In the genomic region with DNA sequence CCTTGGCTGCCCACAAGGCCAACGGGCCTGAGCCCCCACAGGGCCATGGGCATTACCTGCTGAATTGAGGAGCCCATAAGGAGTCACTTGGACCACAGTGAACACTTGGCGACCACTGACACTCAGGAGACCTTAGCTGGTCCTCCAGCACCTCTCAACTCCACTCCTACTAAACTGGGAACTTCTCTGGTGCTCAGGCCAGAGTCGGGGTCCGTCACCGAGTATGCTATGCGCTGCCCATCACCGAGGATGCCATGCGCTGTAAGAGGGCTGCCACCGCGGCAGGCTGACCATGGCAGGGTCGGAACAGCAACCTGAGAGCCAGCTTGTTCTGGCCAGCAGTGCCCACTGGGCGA, we compare ENCODE assay signal across 8 cellular contexts. TPM values are rescaled to one million over a fixed set of nuclear protein-coding genes. Genes with fewer than 3 reads are reported as not detected.
DNase-seq lines count a peak whose midpoint lies in the region; ATAC-seq, FAIRE-seq and TF ChIP-seq lines count a peak whose summit lies in the region.

No MANE protein-coding gene starts in this region.

- FAIRE-seq in A549 (lab: Jason Lieb, UNC), result no peak

- peak overlapping the region; percentile 86 for H3K18ac ChIP-seq in IMR-90 (ENCODE audit: low read depth, low read length)

- H3K4ac ChIP-seq in IMR-90 (ENCODE audit: low read depth, low read length), result peak overlapping the region; percentile 98

- CTCF ChIA-PET in A549 (lab: Yijun Ruan, JAX) (interaction anchor here (0.6 to 4.8 kb wide), 7 partner anchors 16 to 123 kb away, joined by 3 to 27 read pairs (median 4); no protein-coding TSS in a partner anchor), IMR-90 (lab: Yijun Ruan, JAX) (no interaction called here)

- H2BK5ac ChIP-seq in IMR-90 (ENCODE audit: low read depth, low read length, poor library complexity, severe bottlenecking), result peak overlapping the region; percentile 94

- peaks cover 56% of the 10 kb centered on the region for H3K4me1 ChIP-seq in A549
- peaks cover 39% of the 10 kb centered on the region for H3K4me1 ChIP-seq in IMR-90 (ENCODE audit: control insufficient read depth, insufficient read depth, low read length)
- peaks cover 19 to 24% of the 10 kb centered on the region in 2 donors for H3K4me1 ChIP-seq in breast epithelium
- H3K4me1 ChIP-seq in mucosa of rectum (ENCODE audit: control insufficient read depth in 2 of 2, insufficient read depth in 2 of 2, low read length in 2 of 2), result peaks cover 55 to 57% of the 10 kb centered on the region in 2 donors

- peaks cover 34% of the 10 kb centered on the region for H3K9me1 ChIP-seq in IMR-90 (ENCODE audit: insufficient read depth, low read length)

- H3K79me1 ChIP-seq in IMR-90 (ENCODE audit: low read depth in 1 of 2, low read length in 2 of 2), result peaks cover 11 to 54% of the 10 kb centered on the region in 2 experiments

- ATAC-seq in A549, result peak; percentile 3 to 5
- no peak for ATAC-seq in IMR-90 (ENCODE audit: low read depth)
- no peak for ATAC-seq in HG03460 (IDR thresholded peaks at IDR 0.05; ENCODE audit: unreplicated experiment)

- H3K36me3 ChIP-seq in IMR-90 (ENCODE audit: control insufficient read depth, insufficient read depth, low read length) (peaks cover 31% of the 10 kb centered on the region), breast epithelium (peaks cover 13% of the 10 kb centered on the region), mucosa of rectum (ENCODE audit: control insufficient read depth in 2 of 2, insufficient read depth in 2 of 2, low read length in 2 of 2) (peaks cover 22 to 28% of the 10 kb centered on the region in 2 donors)

- WGBS in A549 (ENCODE audit: missing lambda C conversion rate), result 21% methylated on average over 3 of the region's 12 CpGs
- WGBS in IMR-90 (ENCODE audit: extremely low coverage in 2 of 2, insufficient read length in 1 of 2), 2 experiments, result 71% methylated on average over 9 of the region's 12 CpGs; no CpG with 5 or more reads in 1 of the 2 experiments

- H3K9me3 ChIP-seq in A549 (no peaks in the 10 kb centered on the region), IMR-90 (ENCODE audit: control insufficient read depth, insufficient read depth, low read length) (no peaks in the 10 kb centered on the region), breast epithelium (no peaks in the 10 kb centered on the region), mucosa of rectum (ENCODE audit: control insufficient read depth in 2 of 2, low read length in 2 of 2) (no peaks in the 10 kb centered on the region)

- peak overlapping the region; percentile 92 for H3K23ac ChIP-seq in IMR-90 (ENCODE audit: low read depth, low read length)

- intact Hi-C loops in IMR-90 (cut with micrococcal nuclease), result loop anchor here (5.0 kb wide), 1 partner anchor 198 kb away; a partner anchor contains a TSS
- intact Hi-C loops in breast epithelium (cut with DNase I; ENCODE audit: low total_unique reads), result no loop called here
- intact Hi-C loops in posterior vena cava (cut with DNase I), result loop anchor here in 1 of 2 donors (2.0 kb wide), 1 partner anchor 13 kb away; a partner anchor contains a TSS

- peak overlapping the region; percentile 96 for H2AK9ac ChIP-seq in IMR-90 (replicated peaks; ENCODE audit: low read depth, low read length, poor library complexity)

- peak overlapping the region; percentile 95 to 98 for H3K27ac ChIP-seq in A549
- peak overlapping the region; percentile 99 for H3K27ac ChIP-seq in IMR-90 (ENCODE audit: insufficient read depth, low read length)
- H3K27ac ChIP-seq in breast epithelium, result peak overlapping the region; percentile 99 to 100
- H3K27ac ChIP-seq in mucosa of rectum (ENCODE audit: low read depth in 2 of 2, low read length in 2 of 2), result peak overlapping the region; percentile 98 to 99

- H3K56ac ChIP-seq in IMR-90 (ENCODE audit: extremely low read depth, insufficient read depth, low read length), result peak overlapping the region; percentile 80; the same call in 1 of the 2 replicates

- peak overlapping the region; percentile 82 to 89 for H4K8ac ChIP-seq in IMR-90 (ENCODE audit: low read depth in 2 of 2, low read length in 2 of 2)

- TF ChIP-seq EP300 in A549 (IDR thresholded peaks at IDR 0.05), result no peak

- H3K4me2 ChIP-seq in A549, result peak overlapping the region; percentile 96
- peak overlapping the region; percentile 89 for H3K4me2 ChIP-seq in IMR-90 (ENCODE audit: low read depth, low read length)

- TF ChIP-seq RAD21 in A549 (conservative IDR thresholded peaks at IDR 0.05 in 1 of 2, IDR thresholded peaks at IDR 0.05 in 1 of 2), result no peak
- TF ChIP-seq RAD21 in IMR-90 (IDR thresholded peaks at IDR 0.05; ENCODE audit: low read length), result no peak

- no TSS peak for BruUV-seq in IMR-90 (replicated peaks; lab: Mats Ljungman, UMichigan)

- H3K14ac ChIP-seq in IMR-90 (replicated peaks; ENCODE audit: low read depth, low read length), result peak overlapping the region; percentile 94

- H4K20me1 ChIP-seq in IMR-90 (ENCODE audit: insufficient read depth, low read length), result peaks cover 44% of the 10 kb centered on the region

- peak overlapping the region; percentile 48 for H3K9ac ChIP-seq in IMR-90 (ENCODE audit: low read depth, low read length)
- peak overlapping the region; percentile 74 to 98 for H3K9ac ChIP-seq in mucosa of rectum (ENCODE audit: low read depth in 1 of 2, low read length in 2 of 2)

- H2BK20ac ChIP-seq in IMR-90 (ENCODE audit: low read depth, low read length), result peak overlapping the region; percentile 94

- H3K4me3 ChIP-seq in A549 (peak overlapping the region; percentile 81), IMR-90 (ENCODE audit: insufficient read depth, low read depth, low read length) (peak overlapping the region; percentile 38), breast epithelium (peak overlapping the region; percentile 94 to 100 (median 100)), mucosa of rectum (ENCODE audit: low read length in 2 of 2) (peak overlapping the region; percentile 75 to 87)

- H2BK15ac ChIP-seq in IMR-90 (ENCODE audit: low read depth, low read length), result peak overlapping the region; percentile 27; the same call in 2 of the 3 replicates

- H4K5ac ChIP-seq in IMR-90 (ENCODE audit: low read depth, low read length), result peak overlapping the region; percentile 84

- peak overlapping the region; percentile 89 for H2AFZ ChIP-seq in IMR-90 (replicated peaks; ENCODE audit: low read length, poor library complexity)

- POLR2A ChIA-PET in A549 (lab: Yijun Ruan, JAX) (interaction anchor here (0.7 to 2.3 kb wide), 14 partner anchors 9 to 269 kb away, joined by 3 to 20 read pairs (median 6); a partner anchor contains a TSS), IMR-90 (lab: Charles Lee; ENCODE audit: unreplicated experiment) (interaction anchor here (0.6 to 1.0 kb wide), 2 partner anchors 65 to 78 kb away, joined by 4 read pairs; no protein-coding TSS in a partner anchor)

- DNase-seq in A549 (ENCODE audit: low read depth in 1 of 2, low spot score in 1 of 2), result peak in 1 of 2 experiments; percentile 60
- no peak for DNase-seq in IMR-90
- DNase-seq in breast epithelium (ENCODE audit: low spot score in 2 of 2), result no peak
- no peak for DNase-seq in posterior vena cava (ENCODE audit: low spot score)
- no peak for DNase-seq in SKM-1 treated with dmso at 0.1 percent for 144 hours (lab: John Stamatoyannopoulos, UW; ENCODE audit: unreplicated experiment)
- no peak for DNase-seq in dermis blood vessel endothelial cell

- no peaks in the 10 kb centered on the region for H3K27me3 ChIP-seq in IMR-90 (ENCODE audit: control insufficient read depth, insufficient read depth, low read length)
- no peaks in the 10 kb centered on the region for H3K27me3 ChIP-seq in breast epithelium
- H3K27me3 ChIP-seq in mucosa of rectum (ENCODE audit: control insufficient read depth in 2 of 2, insufficient read depth in 2 of 2, low read length in 2 of 2), result no peaks in the 10 kb centered on the region

- in situ Hi-C loops in IMR-90 (cut with MboI; ENCODE audit: low sequenced_read_pairs), result no loop called here

- peak overlapping the region; percentile 93 for H4K91ac ChIP-seq in IMR-90 (ENCODE audit: insufficient read depth, low read depth, low read length)

- dilution Hi-C loops in IMR-90 (cut with HindIII; ENCODE audit: low sequenced_read_pairs, unreplicated experiment), result no loop called here

- H2BK120ac ChIP-seq in IMR-90 (ENCODE audit: low read depth, low read length), result peak overlapping the region; percentile 98

- H2AK5ac ChIP-seq in IMR-90 (ENCODE audit: low read depth, low read length), result peak overlapping the region; percentile 98

- TF ChIP-seq CTCF in A549 (IDR thresholded peaks at IDR 0.05), result no peak
- TF ChIP-seq CTCF in IMR-90 (conservative IDR thresholded peaks at IDR 0.05; ENCODE audit: low read depth, low read length), result no peak
- TF ChIP-seq CTCF in breast epithelium (IDR thresholded peaks at IDR 0.05), result no peak

- no peak for TF ChIP-seq POLR2A in A549 (IDR thresholded peaks at IDR 0.05; ENCODE audit: low read length)
- TF ChIP-seq POLR2A in IMR-90 (IDR thresholded peaks at IDR 0.05; ENCODE audit: low read depth, low read length), result no peak
- no peak for TF ChIP-seq POLR2A in breast epithelium (IDR thresholded peaks at IDR 0.05)

RNA-seq across cellular contexts. Expression of a gene that starts 0.6 kb away (rescaled TPM):
- 362 and 415 TPM in 2 replicates for polyA plus RNA-seq in A549 (2011; rRNA removed)
- polyA plus RNA-seq in A549 (2012; cell fraction: cytosol; rRNA removed), result 377 and 435 TPM in 2 replicates
- 848 and 893 TPM in 2 replicates for polyA plus RNA-seq in A549 (2012; cell fraction: nucleus; rRNA removed)
- 529 to 625 TPM (median 606 TPM) in 3 replicates for polyA plus RNA-seq in A549 (2017; fragmentation: RNase III; extraction: RNeasy Plus Mini Kit Qiagen cat#74134 plus additional on column Dnase treatment)
- polyA minus RNA-seq in A549 (2011; rRNA and poly(A)+ RNA removed), result 233 and 259 TPM in 2 replicates
- total RNA-seq in IMR-90 (2012; rRNA removed), result 168 and 184 TPM in 2 replicates
- polyA plus RNA-seq in IMR-90 (2012; rRNA removed), result 152 and 201 TPM in 2 replicates
- polyA plus RNA-seq in IMR-90 (2012; cell fraction: cytosol; rRNA removed), result 153 and 219 TPM in 2 replicates
- polyA plus RNA-seq in IMR-90 (2012; cell fraction: nucleus; rRNA removed; ENCODE audit: low replicate concordance), result 377 and 407 TPM in 2 replicates
- total RNA-seq in breast epithelium, result 100 to 1,000 TPM; 407 to 695 (median 462) TPM
- total RNA-seq in posterior vena cava, result 100 to 1,000 TPM; 245 to 333 TPM
- 644 and 1,006 TPM in 2 replicates for total RNA-seq in dermis blood vessel endothelial cell

RNA-seq across cellular contexts. Expression of a gene that starts 13.4 kb away (rescaled TPM):
- polyA plus RNA-seq in A549 (2011; rRNA removed) (57.4 and 110 TPM in 2 replicates), A549 (2017; fragmentation: RNase III; extraction: RNeasy Plus Mini Kit Qiagen cat#74134 plus additional on column Dnase treatment) (153 to 166 TPM (median 153 TPM) in 3 replicates), IMR-90 (2012; rRNA removed) (155 and 164 TPM in 2 replicates)
- polyA plus RNA-seq in A549 (2012; cell fraction: cytosol; rRNA removed), result 145 and 194 TPM in 2 replicates
- 436 and 532 TPM in 2 replicates for polyA plus RNA-seq in A549 (2012; cell fraction: nucleus; rRNA removed)
- polyA minus RNA-seq in A549 (2011; rRNA and poly(A)+ RNA removed), result 132 and 144 TPM in 2 replicates
- total RNA-seq in IMR-90 (2012; rRNA removed) (53.9 and 73.7 TPM in 2 replicates), breast epithelium (10 to 100 TPM; 43.0 to 73.7 (median 54.6) TPM), posterior vena cava (10 to 100 TPM; 54.6 to 62.8 TPM), dermis blood vessel endothelial cell (229 and 248 TPM in 2 replicates)
- polyA plus RNA-seq in IMR-90 (2012; cell fraction: cytosol; rRNA removed), result 148 and 266 TPM in 2 replicates
- 388 and 999 TPM in 2 replicates for polyA plus RNA-seq in IMR-90 (2012; cell fraction: nucleus; rRNA removed; ENCODE audit: low replicate concordance)

RNA-seq across cellular contexts. Expression of a gene that starts 26.3 kb away (rescaled TPM):
- polyA plus RNA-seq in A549 (2011; rRNA removed), result not detected in 2 replicates
- polyA plus RNA-seq in A549 (2012; cell fraction: cytosol; rRNA removed), result 0.08 and 0.19 TPM in 2 replicates
- polyA plus RNA-seq in A549 (2012; cell fraction: nucleus; rRNA removed), result 0.67 and 1.3 TPM in 2 replicates
- polyA plus RNA-seq in A549 (2017; fragmentation: RNase III; extraction: RNeasy Plus Mini Kit Qiagen cat#74134 plus additional on column Dnase treatment), result 0.26 TPM in 1 of 3 replicates, not detected in the others
- not detected in 2 replicates for polyA minus RNA-seq in A549 (2011; rRNA and poly(A)+ RNA removed)
- not detected in 2 replicates for total RNA-seq in IMR-90 (2012; rRNA removed)
- 0.72 and 1.9 TPM in 2 replicates for polyA plus RNA-seq in IMR-90 (2012; rRNA removed)
- polyA plus RNA-seq in IMR-90 (2012; cell fraction: cytosol; rRNA removed), result 1.3 and 3.2 TPM in 2 replicates
- 2.3 and 12.6 TPM in 2 replicates for polyA plus RNA-seq in IMR-90 (2012; cell fraction: nucleus; rRNA removed; ENCODE audit: low replicate concordance)
- 1 to 10 TPM; 3.8 to 8.8 (median 6.7) TPM for total RNA-seq in breast epithelium
- total RNA-seq in posterior vena cava, result 10 to 100 TPM; 19.7 to 20.3 TPM
- total RNA-seq in dermis blood vessel endothelial cell, result 0.79 and 0.85 TPM in 2 replicates

RNA-seq across cellular contexts. Expression of a gene that starts 38.5 kb away (rescaled TPM):
- polyA plus RNA-seq in A549 (2011; rRNA removed), result 21.4 and 26.1 TPM in 2 replicates
- 19.4 and 20.7 TPM in 2 replicates for polyA plus RNA-seq in A549 (2012; cell fraction: cytosol; rRNA removed)
- 155 and 197 TPM in 2 replicates for polyA plus RNA-seq in A549 (2012; cell fraction: nucleus; rRNA removed)
- polyA plus RNA-seq in A549 (2017; fragmentation: RNase III; extraction: RNeasy Plus Mini Kit Qiagen cat#74134 plus additional on column Dnase treatment), result 29.7 to 35.9 TPM (median 30.5 TPM) in 3 replicates
- 12.2 and 13.2 TPM in 2 replicates for polyA minus RNA-seq in A549 (2011; rRNA and poly(A)+ RNA removed)
- total RNA-seq in IMR-90 (2012; rRNA removed), result 6.6 and 7.2 TPM in 2 replicates
- 20.3 and 24.7 TPM in 2 replicates for polyA plus RNA-seq in IMR-90 (2012; rRNA removed)
- polyA plus RNA-seq in IMR-90 (2012; cell fraction: cytosol; rRNA removed), result 9.9 and 11.2 TPM in 2 replicates
- polyA plus RNA-seq in IMR-90 (2012; cell fraction: nucleus; rRNA removed; ENCODE audit: low replicate concordance), result 140 and 168 TPM in 2 replicates
- total RNA-seq in breast epithelium, result 10 to 100 TPM; 32.3 to 67.2 (median 48.8) TPM
- 10 to 100 TPM; 17.3 to 20.1 TPM for total RNA-seq in posterior vena cava
- 8.2 and 11.9 TPM in 2 replicates for total RNA-seq in dermis blood vessel endothelial cell

Comparison
In these comparisons a context has a peak if more than half of its experiments do, and no peak if none do; other contexts are left out.
1. ATAC-seq: peak in A549 (2 of 2); none in IMR-90 (single experiment) and HG03460 (single experiment).
2. H3K4me3 ChIP-seq: peak in every context shown above with its lines; median percentile 100 in breast epithelium; 81 in A549; 81 in mucosa of rectum; 38 in IMR-90.
3. Peak in every context shown above with its lines, with median percentiles within 50 percentile points of each other: H3K27ac ChIP-seq.